Comparison of ENCODE assay signal across 1 cellular context in the genomic region with DNA sequence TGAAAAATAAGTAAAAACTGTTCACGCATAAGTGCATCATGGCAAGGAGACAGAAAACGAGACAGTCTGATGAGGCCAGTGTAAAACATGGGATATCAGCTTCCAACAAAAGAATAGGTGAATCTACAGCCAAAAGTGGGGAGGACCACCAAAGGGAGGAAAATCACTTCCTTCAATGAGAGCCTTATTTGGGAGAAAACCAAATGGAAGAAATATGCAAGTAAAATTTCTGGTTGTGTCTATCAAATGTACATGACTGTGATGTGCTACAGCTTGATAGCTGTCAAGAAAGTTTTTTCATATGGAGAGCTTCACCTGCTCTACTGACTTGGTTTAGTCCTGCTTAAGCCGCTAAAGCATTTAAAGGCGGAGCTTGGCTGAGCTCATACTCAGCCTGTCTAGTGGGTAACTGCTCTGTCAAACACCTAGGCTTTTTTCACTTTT.
TF ChIP-seq lines count a peak whose summit lies in the region.

No MANE protein-coding gene starts in this region.

TF ChIP-seq in K562, 482 proteins besides CTCF, POLR2A, EP300 and RAD21 (continued from another document and continues in another):
- TF ChIP-seq, protein P1, sequence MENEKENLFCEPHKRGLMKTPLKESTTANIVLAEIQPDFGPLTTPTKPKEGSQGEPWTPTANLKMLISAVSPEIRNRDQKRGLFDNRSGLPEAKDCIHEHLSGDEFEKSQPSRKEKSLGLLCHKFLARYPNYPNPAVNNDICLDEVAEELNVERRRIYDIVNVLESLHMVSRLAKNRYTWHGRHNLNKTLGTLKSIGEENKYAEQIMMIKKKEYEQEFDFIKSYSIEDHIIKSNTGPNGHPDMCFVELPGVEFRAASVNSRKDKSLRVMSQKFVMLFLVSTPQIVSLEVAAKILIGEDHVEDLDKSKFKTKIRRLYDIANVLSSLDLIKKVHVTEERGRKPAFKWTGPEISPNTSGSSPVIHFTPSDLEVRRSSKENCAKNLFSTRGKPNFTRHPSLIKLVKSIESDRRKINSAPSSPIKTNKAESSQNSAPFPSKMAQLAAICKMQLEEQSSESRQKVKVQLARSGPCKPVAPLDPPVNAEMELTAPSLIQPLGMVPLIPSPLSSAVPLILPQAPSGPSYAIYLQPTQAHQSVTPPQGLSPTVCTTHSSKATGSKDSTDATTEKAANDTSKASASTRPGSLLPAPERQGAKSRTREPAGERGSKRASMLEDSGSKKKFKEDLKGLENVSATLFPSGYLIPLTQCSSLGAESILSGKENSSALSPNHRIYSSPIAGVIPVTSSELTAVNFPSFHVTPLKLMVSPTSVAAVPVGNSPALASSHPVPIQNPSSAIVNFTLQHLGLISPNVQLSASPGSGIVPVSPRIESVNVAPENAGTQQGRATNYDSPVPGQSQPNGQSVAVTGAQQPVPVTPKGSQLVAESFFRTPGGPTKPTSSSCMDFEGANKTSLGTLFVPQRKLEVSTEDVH (IDR thresholded peaks at IDR 0.05; ENCODE audit: low read depth, partially characterized antibody): no peak
- TF ChIP-seq NUFIP1 (IDR thresholded peaks at IDR 0.05; ENCODE audit: partially characterized antibody) (peak; percentile 84), RBM22 (IDR thresholded peaks at IDR 0.05; ENCODE audit: low read depth, low read length, poor library complexity, severe bottlenecking) (no peak), ZNF512 (tag; IDR thresholded peaks at IDR 0.05) (no peak), CBX2 (IDR thresholded peaks at IDR 0.05; ENCODE audit: insufficient read depth, low read length, poor library complexity, severe bottlenecking) (no peak), HDAC2 (IDR thresholded peaks at IDR 0.05) (0 out of 2 replicates have a peak, but pooled peaks have one; percentile 29), POLR2H (tag; IDR thresholded peaks at IDR 0.05; ENCODE audit: low read depth) (no peak), BRF1 (IDR thresholded peaks at IDR 0.05; ENCODE audit: borderline replicate concordance, extremely low read depth, insufficient read length) (no peak), ZNF174 (CRISPR knock-in tag; IDR thresholded peaks at IDR 0.05) (no peak), ZNF12 (CRISPR knock-in tag; IDR thresholded peaks at IDR 0.05) (no peak), PHB (CRISPR knock-in tag; IDR thresholded peaks at IDR 0.05) (no peak), TAF15 (IDR thresholded peaks at IDR 0.05; ENCODE audit: low read depth, low read length) (no peak), ZNF778 (CRISPR knock-in tag; IDR thresholded peaks at IDR 0.05) (no peak), TRIM24 (IDR thresholded peaks at IDR 0.05) (peak in 1 of 2 experiments; percentile 48; a peak in 1 of 4 replicates), CBX3 (IDR thresholded peaks at IDR 0.05; ENCODE audit: borderline replicate concordance in 1 of 2, low read length in 2 of 2) (no peak), ZNF408 (CRISPR knock-in tag; IDR thresholded peaks at IDR 0.05; ENCODE audit: low read depth) (no peak), SIRT6 (IDR thresholded peaks at IDR 0.05; ENCODE audit: low read depth, low read length) (no peak), PRPF4 (IDR thresholded peaks at IDR 0.05; ENCODE audit: insufficient read depth, low read depth, low read length, poor library complexity, severe bottlenecking) (no peak), MAFF (IDR thresholded peaks at IDR 0.05; ENCODE audit: low read length) (peak; percentile 65), ZBTB1 (CRISPR knock-in tag; IDR thresholded peaks at IDR 0.05; ENCODE audit: borderline replicate concordance, low read depth) (no peak), SP1 (CRISPR knock-in tag; IDR thresholded peaks at IDR 0.05) (no peak), HMGN3 (IDR thresholded peaks at IDR 0.05; ENCODE audit: borderline replicate concordance, extremely low read depth, insufficient read length, low read depth, low read length) (no peak), PRDM10 (IDR thresholded peaks at IDR 0.05; ENCODE audit: partially characterized antibody) (peak; percentile 100), CHD1 (IDR thresholded peaks at IDR 0.05; ENCODE audit: low read length) (no peak), PCBP1 (IDR thresholded peaks at IDR 0.05; ENCODE audit: low read depth, low read length, poor library complexity, severe bottlenecking) (no peak), ZNF347 (CRISPR knock-in tag; IDR thresholded peaks at IDR 0.05; ENCODE audit: low read depth) (no peak), ARID4B (CRISPR knock-in tag; IDR thresholded peaks at IDR 0.05) (no peak), SIX5 (IDR thresholded peaks at IDR 0.05; ENCODE audit: borderline replicate concordance in 1 of 2, insufficient read depth in 1 of 2, low read depth in 1 of 2, low read length in 2 of 2) (peak in 1 of 2 experiments; percentile 23; a peak in 1 of 4 replicates), CBFB (CRISPR knock-in tag; IDR thresholded peaks at IDR 0.05) (no peak), ZNF696 (CRISPR knock-in tag; conservative IDR thresholded peaks at IDR 0.05) (no peak), HNRNPL (IDR thresholded peaks at IDR 0.05; ENCODE audit: low read depth, low read length) (no peak), TBP (optimal IDR thresholded peaks at IDR 0.05; ENCODE audit: low read depth, low read length) (peak; percentile 45)
- TF ChIP-seq, protein P2, sequence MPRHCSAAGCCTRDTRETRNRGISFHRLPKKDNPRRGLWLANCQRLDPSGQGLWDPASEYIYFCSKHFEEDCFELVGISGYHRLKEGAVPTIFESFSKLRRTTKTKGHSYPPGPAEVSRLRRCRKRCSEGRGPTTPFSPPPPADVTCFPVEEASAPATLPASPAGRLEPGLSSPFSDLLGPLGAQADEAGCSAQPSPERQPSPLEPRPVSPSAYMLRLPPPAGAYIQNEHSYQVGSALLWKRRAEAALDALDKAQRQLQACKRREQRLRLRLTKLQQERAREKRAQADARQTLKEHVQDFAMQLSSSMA (CRISPR knock-in tag; IDR thresholded peaks at IDR 0.05): no peak
- TF ChIP-seq, protein P3, sequence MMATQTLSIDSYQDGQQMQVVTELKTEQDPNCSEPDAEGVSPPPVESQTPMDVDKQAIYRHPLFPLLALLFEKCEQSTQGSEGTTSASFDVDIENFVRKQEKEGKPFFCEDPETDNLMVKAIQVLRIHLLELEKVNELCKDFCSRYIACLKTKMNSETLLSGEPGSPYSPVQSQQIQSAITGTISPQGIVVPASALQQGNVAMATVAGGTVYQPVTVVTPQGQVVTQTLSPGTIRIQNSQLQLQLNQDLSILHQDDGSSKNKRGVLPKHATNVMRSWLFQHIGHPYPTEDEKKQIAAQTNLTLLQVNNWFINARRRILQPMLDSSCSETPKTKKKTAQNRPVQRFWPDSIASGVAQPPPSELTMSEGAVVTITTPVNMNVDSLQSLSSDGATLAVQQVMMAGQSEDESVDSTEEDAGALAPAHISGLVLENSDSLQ (IDR thresholded peaks at IDR 0.05): peak; percentile 24; the same call in 1 of the 2 replicates
- TF ChIP-seq, protein P4, sequence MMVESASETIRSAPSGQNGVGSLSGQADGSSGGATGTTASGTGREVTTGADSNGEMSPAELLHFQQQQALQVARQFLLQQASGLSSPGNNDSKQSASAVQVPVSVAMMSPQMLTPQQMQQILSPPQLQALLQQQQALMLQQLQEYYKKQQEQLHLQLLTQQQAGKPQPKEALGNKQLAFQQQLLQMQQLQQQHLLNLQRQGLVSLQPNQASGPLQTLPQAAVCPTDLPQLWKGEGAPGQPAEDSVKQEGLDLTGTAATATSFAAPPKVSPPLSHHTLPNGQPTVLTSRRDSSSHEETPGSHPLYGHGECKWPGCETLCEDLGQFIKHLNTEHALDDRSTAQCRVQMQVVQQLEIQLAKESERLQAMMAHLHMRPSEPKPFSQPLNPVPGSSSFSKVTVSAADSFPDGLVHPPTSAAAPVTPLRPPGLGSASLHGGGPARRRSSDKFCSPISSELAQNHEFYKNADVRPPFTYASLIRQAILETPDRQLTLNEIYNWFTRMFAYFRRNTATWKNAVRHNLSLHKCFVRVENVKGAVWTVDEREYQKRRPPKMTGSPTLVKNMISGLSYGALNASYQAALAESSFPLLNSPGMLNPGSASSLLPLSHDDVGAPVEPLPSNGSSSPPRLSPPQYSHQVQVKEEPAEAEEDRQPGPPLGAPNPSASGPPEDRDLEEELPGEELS (CRISPR knock-in tag; IDR thresholded peaks at IDR 0.05; ENCODE audit: borderline replicate concordance): no peak
- TF ChIP-seq, protein P5, sequence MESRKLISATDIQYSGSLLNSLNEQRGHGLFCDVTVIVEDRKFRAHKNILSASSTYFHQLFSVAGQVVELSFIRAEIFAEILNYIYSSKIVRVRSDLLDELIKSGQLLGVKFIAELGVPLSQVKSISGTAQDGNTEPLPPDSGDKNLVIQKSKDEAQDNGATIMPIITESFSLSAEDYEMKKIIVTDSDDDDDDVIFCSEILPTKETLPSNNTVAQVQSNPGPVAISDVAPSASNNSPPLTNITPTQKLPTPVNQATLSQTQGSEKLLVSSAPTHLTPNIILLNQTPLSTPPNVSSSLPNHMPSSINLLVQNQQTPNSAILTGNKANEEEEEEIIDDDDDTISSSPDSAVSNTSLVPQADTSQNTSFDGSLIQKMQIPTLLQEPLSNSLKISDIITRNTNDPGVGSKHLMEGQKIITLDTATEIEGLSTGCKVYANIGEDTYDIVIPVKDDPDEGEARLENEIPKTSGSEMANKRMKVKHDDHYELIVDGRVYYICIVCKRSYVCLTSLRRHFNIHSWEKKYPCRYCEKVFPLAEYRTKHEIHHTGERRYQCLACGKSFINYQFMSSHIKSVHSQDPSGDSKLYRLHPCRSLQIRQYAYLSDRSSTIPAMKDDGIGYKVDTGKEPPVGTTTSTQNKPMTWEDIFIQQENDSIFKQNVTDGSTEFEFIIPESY (CRISPR knock-in tag; IDR thresholded peaks at IDR 0.05): no peak
- TF ChIP-seq, protein P6, sequence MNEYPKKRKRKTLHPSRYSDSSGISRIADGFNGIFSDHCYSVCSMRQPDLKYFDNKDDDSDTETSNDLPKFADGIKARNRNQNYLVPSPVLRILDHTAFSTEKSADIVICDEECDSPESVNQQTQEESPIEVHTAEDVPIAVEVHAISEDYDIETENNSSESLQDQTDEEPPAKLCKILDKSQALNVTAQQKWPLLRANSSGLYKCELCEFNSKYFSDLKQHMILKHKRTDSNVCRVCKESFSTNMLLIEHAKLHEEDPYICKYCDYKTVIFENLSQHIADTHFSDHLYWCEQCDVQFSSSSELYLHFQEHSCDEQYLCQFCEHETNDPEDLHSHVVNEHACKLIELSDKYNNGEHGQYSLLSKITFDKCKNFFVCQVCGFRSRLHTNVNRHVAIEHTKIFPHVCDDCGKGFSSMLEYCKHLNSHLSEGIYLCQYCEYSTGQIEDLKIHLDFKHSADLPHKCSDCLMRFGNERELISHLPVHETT (CRISPR knock-in tag; conservative IDR thresholded peaks at IDR 0.05 in 1 of 2, IDR thresholded peaks at IDR 0.05 in 1 of 2): no peak
